In the genomic region with DNA sequence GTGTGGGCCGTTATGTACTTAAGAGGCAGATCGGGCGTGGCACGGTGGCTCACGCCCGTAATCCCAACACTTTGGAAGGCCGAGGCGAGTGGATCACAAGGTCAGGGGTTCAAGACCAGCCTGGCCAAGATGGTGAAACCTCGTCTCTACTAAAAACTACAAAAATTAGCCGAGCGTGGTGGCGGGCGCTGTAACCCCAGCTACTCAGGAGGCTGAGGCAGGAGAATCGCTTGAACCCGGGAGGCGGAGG, we compare ENCODE assay signal across 4 cellular contexts. TPM values are rescaled to one million over a fixed set of nuclear protein-coding genes. Genes with fewer than 3 reads are reported as not detected.
DNase-seq lines count a peak whose midpoint lies in the region; ATAC-seq, FAIRE-seq and TF ChIP-seq lines count a peak whose summit lies in the region.
"Not testable (repeated sequence)": the region's sequence is repeated elsewhere in the genome, so short reads cannot be mapped to it uniquely, and the experiment has no call there.

No MANE protein-coding gene starts in this region.

- peak overlapping the region; percentile 74 to 94 (median 85) for H3K27ac ChIP-seq in pancreas

- not testable (repeated sequence) for H3K27me3 ChIP-seq in Caco-2 (replicated peaks; ENCODE audit: control insufficient read depth, insufficient read depth, low read length); pancreas

- WGBS in pancreas, 2 donors = 14 to 17% methylated on average over 15 to 16 of the region's 16 CpGs

- H3K36me3 Mint-ChIP-seq in Caco-2 (ENCODE audit: insufficient read depth, unreplicated experiment) = peaks cover 24% of the 10 kb centered on the region
- H3K36me3 Mint-ChIP-seq in activated CD4-positive, alpha-beta memory T cell treated with anti-CD3 and anti-CD28 coated beads, Interleukin-2, amount 10 ng/mL, durations not matched to agents 7 days and 5 days (ENCODE audit: low read depth) = peaks cover 17% of the 10 kb centered on the region

- not testable (repeated sequence) for H3K27me3 Mint-ChIP-seq in Caco-2 (ENCODE audit: insufficient read depth, unreplicated experiment); activated CD4-positive, alpha-beta memory T cell treated with anti-CD3 and anti-CD28 coated beads, Interleukin-2, amount 10 ng/mL, durations not matched to agents 7 days and 5 days

- not testable (repeated sequence) for H3K9me3 Mint-ChIP-seq in Caco-2 (ENCODE audit: unreplicated experiment); activated CD4-positive, alpha-beta memory T cell treated with anti-CD3 and anti-CD28 coated beads, Interleukin-2, amount 10 ng/mL, durations not matched to agents 7 days and 5 days

- not testable (repeated sequence) for ATAC-seq in pancreas

- H3K36me3 ChIP-seq in Caco-2 (ENCODE audit: control insufficient read depth, insufficient read depth, low read length); pancreas: not testable (repeated sequence)

- CTCF ChIA-PET in Caco-2 (lab: Charles Lee) = interaction anchor here (0.6 to 4.9 kb wide), 25 partner anchors 10 to 1674 kb away, joined by 3 to 77 read pairs (median 6); partner anchors contain the start of genes CLK2, EFNA3 and KRTCAP2
- CTCF ChIA-PET in activated CD4-positive, alpha-beta memory T cell treated with anti-CD3 and anti-CD28 coated beads, Interleukin-2, amount 10 ng/mL, durations not matched to agents 7 days and 5 days (lab: Charles Lee) = interaction anchor here (0.6 to 6.3 kb wide), 18 partner anchors 10 to 150 kb away, joined by 3 to 93 read pairs (median 6); partner anchors contain the start of genes KRTCAP2, MTX1, SLC50A1 and THBS3

- POLR2A ChIA-PET in Caco-2 (lab: Charles Lee) = interaction anchor here (0.6 to 2.2 kb wide), 6 partner anchors 15 to 1247 kb away, joined by 4 to 15 read pairs (median 6); partner anchors contain the start of genes DENND4B and KRTCAP2
- POLR2A ChIA-PET in activated CD4-positive, alpha-beta memory T cell treated with anti-CD3 and anti-CD28 coated beads, Interleukin-2, amount 10 ng/mL, durations not matched to agents 7 days and 5 days (lab: Charles Lee) = interaction anchor here (1.1 to 5.4 kb wide), 15 partner anchors 10 to 233 kb away, joined by 3 to 133 read pairs (median 9); partner anchors contain the start of genes ADAM15, CLK2, KRTCAP2 and MTX1

- H3K4me1 Mint-ChIP-seq in Caco-2 (ENCODE audit: low read depth, unreplicated experiment) = peaks cover 15% of the 10 kb centered on the region
- H3K4me1 Mint-ChIP-seq in activated CD4-positive, alpha-beta memory T cell treated with anti-CD3 and anti-CD28 coated beads, Interleukin-2, amount 10 ng/mL, durations not matched to agents 7 days and 5 days = peaks cover 40% of the 10 kb centered on the region

- intact Hi-C loops in Caco-2 (cut with micrococcal nuclease; ENCODE audit: unreplicated experiment) = loop anchor here (2.0 to 5.0 kb wide), 3 partner anchors 17 to 48 kb away; a partner anchor contains a TSS
- intact Hi-C loops in pancreas (cut with DNase I) = not testable (repeated sequence)

- TF ChIP-seq CTCF in Caco-2 (IDR thresholded peaks at IDR 0.05; ENCODE audit: insufficient read depth in 1 of 2, low read depth in 1 of 2, low read length in 1 of 2, severe bottlenecking in 1 of 2, unreplicated experiment in 1 of 2); fibroblast of pulmonary artery (IDR thresholded peaks at IDR 0.05; ENCODE audit: low read length, missing control alignments); pancreas (IDR thresholded peaks at IDR 0.05): not testable (repeated sequence)

- BruUV-seq in Caco-2 (replicated peaks; lab: Mats Ljungman, UMichigan) = not testable (repeated sequence)

- H3K4me3 Mint-ChIP-seq in Caco-2 (ENCODE audit: unreplicated experiment) = peak overlapping the region; percentile 98
- peak overlapping the region; percentile 76 for H3K4me3 Mint-ChIP-seq in activated CD4-positive, alpha-beta memory T cell treated with anti-CD3 and anti-CD28 coated beads, Interleukin-2, amount 10 ng/mL, durations not matched to agents 7 days and 5 days

- H3K4me3 ChIP-seq in Caco-2 (ENCODE audit: low read depth, low read length) (peak overlapping the region; percentile 81), fibroblast of pulmonary artery (replicated peaks; ENCODE audit: low read depth, low read length) (peak overlapping the region; percentile 61), pancreas (peak overlapping the region in 3 of 4 donors; percentile 11 to 50 (median 46))

- not testable (repeated sequence) for FAIRE-seq in pancreas (lab: Jason Lieb, UNC)

- peak overlapping the region; percentile 98 for H3K27ac Mint-ChIP-seq in Caco-2 (ENCODE audit: unreplicated experiment)
- peak overlapping the region; percentile 98 for H3K27ac Mint-ChIP-seq in activated CD4-positive, alpha-beta memory T cell treated with anti-CD3 and anti-CD28 coated beads, Interleukin-2, amount 10 ng/mL, durations not matched to agents 7 days and 5 days

- not testable (repeated sequence) for H3K4me1 ChIP-seq in Caco-2
- peaks cover 9 to 11% (median 9%) of the 10 kb centered on the region in 3 donors for H3K4me1 ChIP-seq in pancreas

- not testable (repeated sequence) for DNase-seq in Caco-2; activated CD4-positive, alpha-beta memory T cell treated with anti-CD3 and anti-CD28 coated beads, Interleukin-2, amount 10 ng/mL, durations not matched to agents 7 days and 5 days; fibroblast of pulmonary artery (ENCODE audit: low read depth)
- peak in 1 of 6 donors; percentile 42 for DNase-seq in pancreas

- H3K9me3 ChIP-seq in Caco-2, pancreas: not testable (repeated sequence)

RNA-seq across cellular contexts. Expression of gene THBS3, which starts 13.8 kb away (rescaled TPM):
- 6.2 and 7.4 TPM in 2 replicates for total RNA-seq in Caco-2 (2022)
- total RNA-seq in activated CD4-positive, alpha-beta memory T cell treated with anti-CD3 and anti-CD28 coated beads, Interleukin-2, amount 10 ng/mL, durations not matched to agents 7 days and 5 days = 10 to 100 TPM; 30.7 to 32.3 TPM
- 10 to 100 TPM in 5 of 6 donors, 1 to 10 TPM in 1; 9.9 to 31.1 (median 14.6) TPM for total RNA-seq in pancreas
- 10 to 100 TPM; 69.1 to 78.6 TPM for polyA plus RNA-seq in pancreas

RNA-seq across cellular contexts. Expression of gene MTX1, which starts 14.6 kb away (rescaled TPM):
- total RNA-seq in Caco-2 (2022) (64.9 and 65.3 TPM in 2 replicates), pancreas (10 to 100 TPM; 10.7 to 18.4 (median 15.7) TPM)
- 10 to 100 TPM; 41.2 to 43.1 TPM for total RNA-seq in activated CD4-positive, alpha-beta memory T cell treated with anti-CD3 and anti-CD28 coated beads, Interleukin-2, amount 10 ng/mL, durations not matched to agents 7 days and 5 days
- 10 to 100 TPM; 34.3 to 36.8 TPM for polyA plus RNA-seq in pancreas

RNA-seq across cellular contexts. Expression of gene TRIM46, which starts 20.3 kb away (rescaled TPM):
- total RNA-seq in Caco-2 (2022) (0.11 TPM in 1 of 2 replicates, not detected in the other), pancreas (under 1 TPM; 0.19 to 0.59 (median 0.33) TPM)
- total RNA-seq in activated CD4-positive, alpha-beta memory T cell treated with anti-CD3 and anti-CD28 coated beads, Interleukin-2, amount 10 ng/mL, durations not matched to agents 7 days and 5 days = 10 to 100 TPM; 17.8 to 18.3 TPM
- polyA plus RNA-seq in pancreas = 1 to 10 TPM; 1.2 to 4.1 TPM

RNA-seq across cellular contexts. Expression of gene KRTCAP2, which starts 20.8 kb away (rescaled TPM):
- 215 and 219 TPM in 2 replicates for total RNA-seq in Caco-2 (2022)
- total RNA-seq in activated CD4-positive, alpha-beta memory T cell treated with anti-CD3 and anti-CD28 coated beads, Interleukin-2, amount 10 ng/mL, durations not matched to agents 7 days and 5 days = 100 to 1,000 TPM; 203 to 224 TPM
- 100 to 1,000 TPM in 4 of 6 donors, 10 to 100 TPM in 2; 91.8 to 119 (median 102) TPM for total RNA-seq in pancreas
- polyA plus RNA-seq in pancreas = 100 to 1,000 TPM; 182 to 238 TPM

RNA-seq across cellular contexts. Expression of gene DPM3, which starts 53.6 kb away (rescaled TPM):
- total RNA-seq in Caco-2 (2022) = 27.8 and 30.7 TPM in 2 replicates
- total RNA-seq in activated CD4-positive, alpha-beta memory T cell treated with anti-CD3 and anti-CD28 coated beads, Interleukin-2, amount 10 ng/mL, durations not matched to agents 7 days and 5 days = 10 to 100 TPM; 80.2 to 80.6 TPM
- total RNA-seq in pancreas = 10 to 100 TPM; 39.4 to 46.5 (median 42.3) TPM
- 100 to 1,000 TPM; 211 to 227 TPM for polyA plus RNA-seq in pancreas

Comparison
In these comparisons a context has a peak if more than half of its experiments do, and no peak if none do; other contexts are left out.
1. RNA of gene TRIM46, which starts 20.3 kb away (total RNA-seq): 17.8 to 18.3 TPM in activated CD4-positive, alpha-beta memory T cell treated with anti-CD3 and anti-CD28 coated beads, Interleukin-2, amount 10 ng/mL, durations not matched to agents 7 days and 5 days; 0.19 to 0.59 TPM in pancreas and 0.11 TPM in Caco-2; every median in the first group is over 10 times any median in the second.
2. Peak in every context shown above with its lines, with median percentiles within 50 percentile points of each other: H3K4me3 ChIP-seq.